In genomic region chr1:56434659-56435202, GRCh38 we compare ENCODE assay signal across 14 cellular contexts.
A peak's percentile ranks its signal among the peaks of the same experiment; 100 is the strongest.
DNase-seq lines count a peak whose midpoint lies in the region; ATAC-seq and TF ChIP-seq lines count a peak whose summit lies in the region.
"Had no signal": no experiment of that assay in that cellular context is flagged by ENCODE, and none has a peak within 500 bp of the region (broad histone marks: within the 10 kb centered on the region; RNA-seq: fewer than 3 reads in every experiment).

No MANE protein-coding gene starts in this region.

- H3K9me3 Mint-ChIP-seq in stimulated activated naive B cell treated with anti-CD40 and anti-IgM and Interleukin-4, amounts not matched to agents 10 μg/mL and 1 μg/mL and 100 μg/mL, for 72 hours = peaks cover 6 to 8% of the 10 kb centered on the region in 2 donors
- H3K9me3 Mint-ChIP-seq: natural killer cell had no signal

- H3K27ac ChIP-seq in mesenchymal stem cell (ENCODE audit: low read length, poor library complexity, severe bottlenecking) = no peak overlapping the region
- H3K27ac ChIP-seq: left ventricle myocardium inferior had no signal

- H2AK5ac ChIP-seq in mesenchymal stem cell (ENCODE audit: low read length, severe bottlenecking) = no peak overlapping the region

- H3K23ac ChIP-seq in mesenchymal stem cell (ENCODE audit: low read length in 2 of 2) = no peak overlapping the region

- no peak overlapping the region for H3K9ac ChIP-seq in mesenchymal stem cell (ENCODE audit: low read length)

- WGBS in mesenchymal stem cell = 88% methylated on average over 4 of the region's 5 CpGs

- H2BK120ac ChIP-seq in mesenchymal stem cell (ENCODE audit: low read depth, low read length) = no peak overlapping the region

- no peak overlapping the region for H3K4me2 ChIP-seq in mesenchymal stem cell (ENCODE audit: low read length, poor library complexity, severe bottlenecking)

- no peaks in the 10 kb centered on the region for H3K27me3 ChIP-seq in mesenchymal stem cell (ENCODE audit: control insufficient read depth in 1 of 2, insufficient read depth in 1 of 2, low read length in 2 of 2)

- H3K4me3 Mint-ChIP-seq in stimulated activated naive B cell treated with anti-CD40 and anti-IgM and Interleukin-4, amounts not matched to agents 10 μg/mL and 1 μg/mL and 100 μg/mL, for 72 hours = no peak overlapping the region
- H3K4me3 Mint-ChIP-seq: natural killer cell had no signal

- no peaks in the 10 kb centered on the region for H3K4me1 ChIP-seq in mesenchymal stem cell (ENCODE audit: control insufficient read depth, insufficient read depth, low read depth, low read length)

- H2BK12ac ChIP-seq in mesenchymal stem cell (ENCODE audit: low read length in 2 of 2) = no peak overlapping the region

- no peak overlapping the region for H4K8ac ChIP-seq in mesenchymal stem cell (ENCODE audit: low read length)

- H3K9me3 ChIP-seq in mesenchymal stem cell (ENCODE audit: control insufficient read depth, low read length) = no peaks in the 10 kb centered on the region
- H3K9me3 ChIP-seq: left ventricle myocardium inferior had no signal

- H2BK15ac ChIP-seq in mesenchymal stem cell (ENCODE audit: low read depth, poor library complexity, severe bottlenecking) = no peak overlapping the region

- peak; percentile 9 for TF ChIP-seq CTCF in fibroblast of villous mesenchyme (IDR thresholded peaks at IDR 0.05; ENCODE audit: insufficient read depth, low read depth, low read length)

- no peaks in the 10 kb centered on the region for H3K27me3 Mint-ChIP-seq in stimulated activated naive B cell treated with anti-CD40 and anti-IgM and Interleukin-4, amounts not matched to agents 10 μg/mL and 1 μg/mL and 100 μg/mL, for 72 hours

- no peaks in the 10 kb centered on the region for H3K36me3 ChIP-seq in mesenchymal stem cell (ENCODE audit: control insufficient read depth in 1 of 2, insufficient read depth in 2 of 2, low read depth in 1 of 2, low read length in 2 of 2)
- H3K36me3 ChIP-seq: left ventricle myocardium inferior had no signal

- H3K4me1 Mint-ChIP-seq in stimulated activated naive B cell treated with anti-CD40 and anti-IgM and Interleukin-4, amounts not matched to agents 10 μg/mL and 1 μg/mL and 100 μg/mL, for 72 hours = peaks cover 47 to 67% of the 10 kb centered on the region in 2 donors
- H3K4me1 Mint-ChIP-seq: natural killer cell had no signal

- no peak overlapping the region for H3K18ac ChIP-seq in mesenchymal stem cell (ENCODE audit: low read depth in 1 of 2, low read length in 2 of 2)

- no peak overlapping the region for H2BK5ac ChIP-seq in mesenchymal stem cell (ENCODE audit: low read depth, low read length, poor library complexity, severe bottlenecking)

- no peaks in the 10 kb centered on the region for H3K79me1 ChIP-seq in mesenchymal stem cell (replicated peaks; ENCODE audit: low read length, poor library complexity, severe bottlenecking)

- no peak overlapping the region for H3K4ac ChIP-seq in mesenchymal stem cell (ENCODE audit: low read depth in 1 of 2, low read length in 2 of 2)

- no peak overlapping the region for H3K27ac Mint-ChIP-seq in stimulated activated naive B cell treated with anti-CD40 and anti-IgM and Interleukin-4, amounts not matched to agents 10 μg/mL and 1 μg/mL and 100 μg/mL, for 72 hours
- H3K27ac Mint-ChIP-seq: natural killer cell had no signal

- H3K4me3 ChIP-seq in fibroblast of villous mesenchyme (ENCODE audit: low read depth, low read length) = no peak overlapping the region
- no peak overlapping the region for H3K4me3 ChIP-seq in mesenchymal stem cell (ENCODE audit: insufficient read depth in 1 of 2, low read depth in 1 of 2, low read length in 2 of 2)
- H3K4me3 ChIP-seq: left ventricle myocardium inferior had no signal

- no peak overlapping the region for H4K91ac ChIP-seq in mesenchymal stem cell (ENCODE audit: low read length)

- peaks cover 0 to 8% of the 10 kb centered on the region in 2 donors for H3K36me3 Mint-ChIP-seq in stimulated activated naive B cell treated with anti-CD40 and anti-IgM and Interleukin-4, amounts not matched to agents 10 μg/mL and 1 μg/mL and 100 μg/mL, for 72 hours
- H3K36me3 Mint-ChIP-seq: natural killer cell had no signal

- H3K14ac ChIP-seq in mesenchymal stem cell (ENCODE audit: low read length in 2 of 2) = no peak overlapping the region

- intact Hi-C loops in Right ventricle myocardium inferior (cut with DNase I) = loop anchor here (5.0 kb wide), 2 partner anchors 57 to 73 kb away; no protein-coding TSS in a partner anchor

- peak; percentile 44 to 51 for ATAC-seq in stimulated activated naive B cell treated with anti-CD40 and anti-IgM and Interleukin-4, amounts not matched to agents 10 μg/mL and 1 μg/mL and 100 μg/mL, for 72 hours (replicated peaks)
- ATAC-seq in HG03095 (IDR thresholded peaks at IDR 0.05; ENCODE audit: unreplicated experiment) (no peak), Right ventricle myocardium inferior (no peak)
- ATAC-seq: natural killer cell had no signal

- no peak overlapping the region for H2AFZ ChIP-seq in mesenchymal stem cell (ENCODE audit: low read depth, low read length)

- DNase-seq in NCI-H1694 treated with DMSO at 0.1 percent for 48 hours (lab: John Stamatoyannopoulos, UW) = peak; percentile 4
- no peak for DNase-seq in NCI-H1694 (lab: John Stamatoyannopoulos, UW)
- DNase-seq in RPMI7951 (ENCODE audit: low read depth) = peak; percentile 64
- DNase-seq in fibroblast of villous mesenchyme (ENCODE audit: low read depth) = no peak
- DNase-seq in stimulated activated naive B cell treated with anti-CD40 and anti-IgM and Interleukin-4, amounts not matched to agents 10 μg/mL and 1 μg/mL and 100 μg/mL, for 72 hours = no peak
- DNase-seq in mesenchymal stem cell = no peak
- no peak for DNase-seq in Right ventricle myocardium inferior (ENCODE audit: missing footprints)
- DNase-seq: 8988T; activated naive CD4-positive, alpha-beta T cell; left ventricle myocardium inferior; MM.1S; natural killer cell; stimulated activated naive CD4-positive, alpha-beta T cell had no signal

Comparison
In these comparisons a context has a peak if more than half of its experiments do, and no peak if none do; other contexts are left out.
1. DNase-seq: peak in NCI-H1694 treated with DMSO at 0.1 percent for 48 hours (single experiment) and RPMI7951 (single experiment); none in NCI-H1694 (single experiment), fibroblast of villous mesenchyme (single experiment), stimulated activated naive B cell treated with anti-CD40 and anti-IgM and Interleukin-4, amounts not matched to agents 10 μg/mL and 1 μg/mL and 100 μg/mL, for 72 hours (single experiment), mesenchymal stem cell (single experiment) and Right ventricle myocardium inferior (single experiment).
2. ATAC-seq: peak in stimulated activated naive B cell treated with anti-CD40 and anti-IgM and Interleukin-4, amounts not matched to agents 10 μg/mL and 1 μg/mL and 100 μg/mL, for 72 hours (2 of 2); none in HG03095 (single experiment) and Right ventricle myocardium inferior (single experiment).